Comparison of ENCODE assay signal across 10 cellular contexts in the genomic region with DNA sequence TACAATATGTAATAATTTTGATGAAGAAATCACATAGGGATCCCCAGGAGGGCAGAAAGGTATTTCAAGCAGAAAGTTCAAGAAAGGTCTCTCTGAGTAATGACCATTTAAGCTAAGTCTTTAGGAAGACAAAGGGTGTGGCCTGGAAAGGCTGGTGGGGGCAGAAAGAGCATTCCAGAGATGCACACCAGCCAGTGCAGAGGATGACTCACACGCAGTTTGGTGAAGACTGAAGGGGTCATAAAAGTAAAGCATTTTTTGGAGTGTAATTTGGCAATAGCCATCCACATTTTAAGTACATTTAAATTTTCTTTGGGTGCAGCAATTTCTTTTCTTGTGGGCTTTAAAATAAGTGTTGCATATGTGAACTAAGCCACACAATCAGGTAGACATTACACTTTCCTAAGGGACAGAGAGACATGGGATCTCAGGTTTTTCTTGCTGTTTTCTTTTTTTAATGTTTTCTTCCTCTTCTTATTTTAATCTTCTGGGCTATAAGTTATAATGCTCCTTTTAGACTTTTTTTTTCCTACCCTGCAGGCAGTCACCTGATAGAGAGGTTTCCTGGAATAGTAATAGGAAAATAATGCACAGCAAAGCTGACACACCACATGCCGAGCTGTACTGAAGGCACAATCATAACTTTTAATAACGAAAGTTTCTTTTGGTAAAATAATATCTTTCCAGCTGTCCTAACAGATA. TPM values are rescaled to one million over a fixed set of nuclear protein-coding genes. Genes with fewer than 3 reads are reported as not detected.
DNase-seq lines count a peak whose midpoint lies in the region; TF ChIP-seq lines count a peak whose summit lies in the region.
"Had no signal": no experiment of that assay in that cellular context is flagged by ENCODE, and none has a peak within 500 bp of the region (broad histone marks: within the 10 kb centered on the region; RNA-seq: fewer than 3 reads in every experiment).

No MANE protein-coding gene starts in this region.

- in situ Hi-C loops in astrocyte of the cerebellum (cut with HindIII; ENCODE audit: low sequenced_read_pairs): no loop called here

- intact Hi-C loops in A673 (cut with micrococcal nuclease; ENCODE audit: unreplicated experiment): no loop called here

- peaks cover 4% of the 10 kb centered on the region for H3K4me1 ChIP-seq in A673 (ENCODE audit: insufficient read depth, low read length, poor library complexity, severe bottlenecking)

- H3K4me1 Mint-ChIP-seq in activated T-cell treated with anti-CD3 and anti-CD28 coated beads, Interleukin-2, amount 50 U/mL, for 24 hours (ENCODE audit: low read depth): peaks cover 1% of the 10 kb centered on the region

- no peaks in the 10 kb centered on the region for H3K36me3 Mint-ChIP-seq in activated T-cell treated with anti-CD3 and anti-CD28 coated beads, Interleukin-2, amount 50 U/mL, for 24 hours (ENCODE audit: low read depth)

- DNase-seq in A673 (ENCODE audit: low spot score) (peak; percentile 44), HS-27A (ENCODE audit: low read depth) (peak; percentile 97), astrocyte of the cerebellum (ENCODE audit: low read depth) (peak; percentile 60), iris pigment epithelial cell (ENCODE audit: low read depth) (peak; percentile 81), substantia nigra (lab: John Stamatoyannopoulos, UW) (no peak)
- DNase-seq in stimulated activated CD4-positive, alpha-beta T cell treated with anti-CD3 and anti-CD28 coated beads, Interleukin-1b, Interleukin-23, amount 100 ng/mL, for 48 hours: no peak
- DNase-seq in activated CD8-positive, alpha-beta memory T cell treated with anti-CD3 and anti-CD28 coated beads, Interleukin-2, amount 50 U/mL, for 4 hours: no peak
- DNase-seq in activated T-cell treated with anti-CD3 and anti-CD28 coated beads, Interleukin-2, amount 50 U/mL, for 24 hours: no peak
- DNase-seq: hypothalamus had no signal

- no peak for TF ChIP-seq CTCF in A673 (conservative IDR thresholded peaks at IDR 0.05; ENCODE audit: low read depth, low read length)
- no peak for TF ChIP-seq CTCF in astrocyte of the cerebellum (IDR thresholded peaks at IDR 0.05; ENCODE audit: low read depth, low read length, missing control alignments)

- H3K27me3 ChIP-seq in A673 (replicated peaks; ENCODE audit: insufficient read depth, low read depth, low read length, poor library complexity): no peaks in the 10 kb centered on the region

- CTCF ChIA-PET in A673 (lab: Charles Lee): no interaction called here

- H3K4me3 Mint-ChIP-seq in activated T-cell treated with anti-CD3 and anti-CD28 coated beads, Interleukin-2, amount 50 U/mL, for 24 hours: no peak overlapping the region
- H3K4me3 Mint-ChIP-seq: T-helper 2 cell treated with Interferon-gamma antibody and Interleukin-4, amounts not matched to agents 5 μg/mL and 100 μg/mL, for 36 hours had no signal

- no peaks in the 10 kb centered on the region for H3K36me3 ChIP-seq in A673 (ENCODE audit: insufficient read depth, low read length, poor library complexity, severe bottlenecking)

- no peaks in the 10 kb centered on the region for H3K27me3 Mint-ChIP-seq in activated T-cell treated with anti-CD3 and anti-CD28 coated beads, Interleukin-2, amount 50 U/mL, for 24 hours

- H3K9me3 ChIP-seq in A673 (ENCODE audit: low read depth, low read length, poor library complexity, severe bottlenecking): no peaks in the 10 kb centered on the region

- POLR2A ChIA-PET in A673 (lab: Charles Lee; ENCODE audit: low non-redundant PET): no interaction called here

- no peak overlapping the region for H3K4me3 ChIP-seq in A673 (ENCODE audit: low read depth, low read length, poor library complexity, severe bottlenecking)
- no peak overlapping the region for H3K4me3 ChIP-seq in astrocyte of the cerebellum (ENCODE audit: low read depth, low read length)

- BruUV-seq in A673 (replicated peaks; lab: Mats Ljungman, UMichigan): no TSS peak

- no peak overlapping the region for H3K27ac ChIP-seq in A673 (ENCODE audit: low read depth, low read length, poor library complexity, severe bottlenecking)
- no peak overlapping the region for H3K27ac ChIP-seq in substantia nigra (ENCODE audit: low read depth, low read length, poor library complexity, severe bottlenecking)

- H3K27ac Mint-ChIP-seq in activated T-cell treated with anti-CD3 and anti-CD28 coated beads, Interleukin-2, amount 50 U/mL, for 24 hours: no peak overlapping the region
- H3K27ac Mint-ChIP-seq: T-helper 2 cell treated with Interferon-gamma antibody and Interleukin-4, amounts not matched to agents 5 μg/mL and 100 μg/mL, for 36 hours had no signal

- H3K9me3 Mint-ChIP-seq in activated T-cell treated with anti-CD3 and anti-CD28 coated beads, Interleukin-2, amount 50 U/mL, for 24 hours: no peaks in the 10 kb centered on the region
- H3K9me3 Mint-ChIP-seq: T-helper 2 cell treated with Interferon-gamma antibody and Interleukin-4, amounts not matched to agents 5 μg/mL and 100 μg/mL, for 36 hours had no signal

RNA-seq across cellular contexts. Expression of a gene that starts 49.5 kb away (rescaled TPM):
- total RNA-seq in A673 (2021): 77.3 and 97.5 TPM in 2 replicates

Comparison
In these comparisons a context has a peak if more than half of its experiments do, and no peak if none do; other contexts are left out.
1. DNase-seq: peak in A673 (single experiment), HS-27A (single experiment), astrocyte of the cerebellum (single experiment) and iris pigment epithelial cell (single experiment); none in substantia nigra (0 of 49), stimulated activated CD4-positive, alpha-beta T cell treated with anti-CD3 and anti-CD28 coated beads, Interleukin-1b, Interleukin-23, amount 100 ng/mL, for 48 hours (single experiment), activated CD8-positive, alpha-beta memory T cell treated with anti-CD3 and anti-CD28 coated beads, Interleukin-2, amount 50 U/mL, for 4 hours (single experiment) and activated T-cell treated with anti-CD3 and anti-CD28 coated beads, Interleukin-2, amount 50 U/mL, for 24 hours (single experiment).